24 cellular contexts compared by ENCODE assay signal in the genomic region with DNA sequence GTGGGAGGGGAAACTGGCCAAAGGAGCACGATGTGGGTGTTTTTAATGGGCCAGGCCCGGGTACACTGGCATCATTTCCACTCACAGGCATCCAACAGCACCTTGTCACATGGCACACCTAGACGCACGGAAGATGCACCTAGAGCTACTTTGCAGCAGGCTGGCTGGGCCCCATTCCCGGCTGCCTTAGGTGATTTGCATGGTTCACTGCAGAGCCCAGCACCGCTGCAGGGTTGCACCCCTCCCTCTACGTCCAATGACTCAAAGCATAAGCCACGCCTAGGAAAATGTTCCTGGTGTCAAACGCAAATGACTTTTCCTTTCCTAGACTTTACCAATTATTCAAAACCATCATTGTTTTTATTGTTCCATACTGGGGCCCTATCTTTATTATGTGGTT.
DNase-seq lines count a peak whose midpoint lies in the region; ATAC-seq and TF ChIP-seq lines count a peak whose summit lies in the region.
"Had no signal": no experiment of that assay in that cellular context is flagged by ENCODE, and none has a peak within 500 bp of the region (broad histone marks: within the 10 kb centered on the region; RNA-seq: fewer than 3 reads in every experiment).

No MANE protein-coding gene starts in this region.

- H3K4me2 ChIP-seq in GM23248 (ENCODE audit: unreplicated experiment): no peak overlapping the region

- DNase-seq in MCF 10A (ENCODE audit: unreplicated experiment): peak; percentile 10
- no peak for DNase-seq in breast epithelium (ENCODE audit: low spot score in 2 of 2)
- DNase-seq in endothelial cell (ENCODE audit: low spot score): no peak
- DNase-seq in COLO829 (ENCODE audit: low spot score): no peak
- no peak for DNase-seq in ecto neural progenitor cell (ENCODE audit: low spot score)
- DNase-seq in globus pallidus (ENCODE audit: low spot score): no peak
- no peak for DNase-seq in GM23248
- DNase-seq: activated CD4-positive, alpha-beta T cell treated with anti-CD3 and anti-CD28 coated beads, Interleukin-2, amount 10 ng/mL, durations not matched to agents 7 days and 5 days; activated T-cell treated with anti-CD3 and anti-CD28 coated beads, Interleukin-2, amount 50 U/mL, for 48 hours; CD4-positive, alpha-beta T cell; DMS153; H7; KG1; left ventricle myocardium superior; MV-4-11; naive B cell; NCI-H1436 treated with DMSO at 0.1 percent for 48 hours; NCI-H446; stimulated activated naive CD4-positive, alpha-beta T cell; WERI-Rb-1 had no signal

- H3K27ac ChIP-seq in breast epithelium (no peak overlapping the region), GM23248 (no peak overlapping the region)
- H3K27ac ChIP-seq: 22Rv1, suprapubic skin, WERI-Rb-1 had no signal

- no peaks in the 10 kb centered on the region for H3F3A ChIP-seq in GM23248 (ENCODE audit: insufficient read depth)

- in situ Hi-C loops in GM23248 (cut with MboI): no loop called here

- no peak overlapping the region for H3K4me3 Mint-ChIP-seq in MCF 10A (ENCODE audit: unreplicated experiment)
- H3K4me3 Mint-ChIP-seq in endothelial cell (ENCODE audit: unreplicated experiment): peak overlapping the region; percentile 10
- H3K4me3 Mint-ChIP-seq: activated CD4-positive, alpha-beta T cell treated with anti-CD3 and anti-CD28 coated beads, Interleukin-2, amount 10 ng/mL, durations not matched to agents 7 days and 5 days; CD4-positive, alpha-beta T cell; T-helper 2 cell treated with Interferon-gamma antibody and Interleukin-4, amounts not matched to agents 5 μg/mL and 100 μg/mL, for 36 hours had no signal

- H3K36me3 Mint-ChIP-seq in MCF 10A (ENCODE audit: insufficient read depth, unreplicated experiment): no peaks in the 10 kb centered on the region
- H3K36me3 Mint-ChIP-seq in endothelial cell (ENCODE audit: low read depth, unreplicated experiment): peaks cover 17% of the 10 kb centered on the region

- H3K4me1 ChIP-seq in breast epithelium (no peaks in the 10 kb centered on the region), GM23248 (ENCODE audit: insufficient read depth) (no peaks in the 10 kb centered on the region)
- H3K4me1 ChIP-seq: suprapubic skin had no signal

- intact Hi-C loops in MCF 10A (cut with micrococcal nuclease) (no loop called here), breast epithelium (cut with DNase I; ENCODE audit: low total_unique reads) (no loop called here)

- no peaks in the 10 kb centered on the region for H3K27me3 Mint-ChIP-seq in MCF 10A (ENCODE audit: insufficient read depth, unreplicated experiment)
- peaks cover 10% of the 10 kb centered on the region for H3K27me3 Mint-ChIP-seq in endothelial cell (ENCODE audit: unreplicated experiment)
- H3K27me3 Mint-ChIP-seq: activated CD4-positive, alpha-beta T cell treated with anti-CD3 and anti-CD28 coated beads, Interleukin-2, amount 10 ng/mL, durations not matched to agents 7 days and 5 days; CD4-positive, alpha-beta T cell; naive B cell had no signal

- peaks cover 0 to 8% of the 10 kb centered on the region in 2 donors for H3K9me3 ChIP-seq in breast epithelium
- H3K9me3 ChIP-seq in GM23248 (ENCODE audit: low read depth): no peaks in the 10 kb centered on the region
- H3K9me3 ChIP-seq: suprapubic skin had no signal

- TF ChIP-seq POLR2A in breast epithelium (IDR thresholded peaks at IDR 0.05): no peak

- H3K27ac Mint-ChIP-seq in MCF 10A (ENCODE audit: low read depth, unreplicated experiment): no peak overlapping the region
- no peak overlapping the region for H3K27ac Mint-ChIP-seq in endothelial cell (ENCODE audit: unreplicated experiment)
- H3K27ac Mint-ChIP-seq: activated CD4-positive, alpha-beta T cell treated with anti-CD3 and anti-CD28 coated beads, Interleukin-2, amount 10 ng/mL, durations not matched to agents 7 days and 5 days; CD4-positive, alpha-beta T cell; T-helper 2 cell treated with Interferon-gamma antibody and Interleukin-4, amounts not matched to agents 5 μg/mL and 100 μg/mL, for 36 hours had no signal

- H3K4me1 Mint-ChIP-seq in MCF 10A (ENCODE audit: insufficient read depth, unreplicated experiment): peaks cover 10% of the 10 kb centered on the region
- no peaks in the 10 kb centered on the region for H3K4me1 Mint-ChIP-seq in endothelial cell (ENCODE audit: unreplicated experiment)
- H3K4me1 Mint-ChIP-seq: activated CD4-positive, alpha-beta T cell treated with anti-CD3 and anti-CD28 coated beads, Interleukin-2, amount 10 ng/mL, durations not matched to agents 7 days and 5 days had no signal

- H3K27me3 ChIP-seq in breast epithelium: no peaks in the 10 kb centered on the region
- no peaks in the 10 kb centered on the region for H3K27me3 ChIP-seq in GM23248 (replicated peaks; ENCODE audit: insufficient read depth)
- H3K27me3 ChIP-seq: suprapubic skin had no signal

- H3K9me2 ChIP-seq in GM23248 (ENCODE audit: insufficient read depth): no peaks in the 10 kb centered on the region

- POLR2A ChIA-PET in MCF 10A (lab: Yijun Ruan, JAX): no interaction called here

- H3K79me2 ChIP-seq in GM23248 (ENCODE audit: insufficient read depth): no peaks in the 10 kb centered on the region

- WGBS in GM23248 (ENCODE audit: low coverage in 1 of 2, low lambda C conversion rate in 2 of 2, missing lambda C conversion rate in 2 of 2), 2 experiments: 86 to 87% methylated on average over 9 of the region's 9 CpGs

- no peaks in the 10 kb centered on the region for H4K20me1 ChIP-seq in GM23248 (ENCODE audit: insufficient read depth)

- TF ChIP-seq CTCF in MCF 10A (IDR thresholded peaks at IDR 0.05; ENCODE audit: unreplicated experiment) (no peak), breast epithelium (IDR thresholded peaks at IDR 0.05) (no peak), endothelial cell (IDR thresholded peaks at IDR 0.05; ENCODE audit: unreplicated experiment) (no peak)

- H3K36me3 ChIP-seq in breast epithelium (no peaks in the 10 kb centered on the region), GM23248 (ENCODE audit: low read depth) (no peaks in the 10 kb centered on the region)
- H3K36me3 ChIP-seq: suprapubic skin, WERI-Rb-1 had no signal

- no peak overlapping the region for H2AFZ ChIP-seq in GM23248

- H3K9me3 Mint-ChIP-seq in MCF 10A (ENCODE audit: unreplicated experiment): no peaks in the 10 kb centered on the region
- H3K9me3 Mint-ChIP-seq in endothelial cell (ENCODE audit: unreplicated experiment): no peaks in the 10 kb centered on the region
- H3K9me3 Mint-ChIP-seq: T-helper 2 cell treated with Interferon-gamma antibody and Interleukin-4, amounts not matched to agents 5 μg/mL and 100 μg/mL, for 36 hours had no signal

- no TSS peak for BruUV-seq in MCF 10A (replicated peaks; lab: Mats Ljungman, UMichigan)

- ATAC-seq in HG03565 (IDR thresholded peaks at IDR 0.05; ENCODE audit: unreplicated experiment): peak; percentile 41
- ATAC-seq: left ventricle myocardium superior had no signal

- H3K9ac ChIP-seq in GM23248: no peak overlapping the region

- H3K4me3 ChIP-seq in breast epithelium (no peak overlapping the region), GM23248 (no peak overlapping the region)
- H3K4me3 ChIP-seq: suprapubic skin had no signal

- CTCF ChIA-PET in MCF 10A (lab: Yijun Ruan, JAX): interaction anchor here (0.6 kb wide), 1 partner anchor 879 kb away, joined by 3 read pairs; no protein-coding TSS in a partner anchor
